ENCODE assay signal across 13 cellular contexts in the genomic region with DNA sequence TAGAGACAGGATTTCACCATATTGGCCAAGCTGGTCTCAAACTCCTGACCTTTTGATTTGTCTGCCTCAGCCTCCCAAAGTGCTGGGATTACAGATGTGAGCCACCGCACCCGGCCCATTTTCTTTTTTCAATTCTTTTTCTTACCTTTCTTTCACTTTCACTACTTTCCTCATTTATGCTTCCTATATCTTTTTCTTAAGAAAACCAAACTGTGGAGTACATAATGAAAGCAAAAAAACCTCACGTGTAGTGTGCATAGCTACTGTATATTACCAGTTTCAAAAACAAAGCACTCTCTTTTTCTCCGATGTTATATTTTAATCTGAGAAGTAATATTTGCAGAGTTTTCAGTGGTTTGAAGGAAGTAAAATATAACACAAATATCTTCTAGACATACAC. TPM values are rescaled to one million over a fixed set of nuclear protein-coding genes. Genes with fewer than 3 reads are reported as not detected.
DNase-seq lines count a peak whose midpoint lies in the region; ATAC-seq and TF ChIP-seq lines count a peak whose summit lies in the region.
"Had no signal": no experiment of that assay in that cellular context is flagged by ENCODE, and none has a peak within 500 bp of the region (broad histone marks: within the 10 kb centered on the region; RNA-seq: fewer than 3 reads in every experiment).

No MANE protein-coding gene starts in this region.

- H3K36me3 Mint-ChIP-seq in Calu3 (ENCODE audit: insufficient read depth, unreplicated experiment): peaks cover 11% of the 10 kb centered on the region
- H3K36me3 Mint-ChIP-seq in activated T-helper 17 cell treated with anti-CD3 and anti-CD28 coated beads, Interleukin-2, amount 50 U/mL, for 72 hours (ENCODE audit: low read depth): no peaks in the 10 kb centered on the region
- H3K36me3 Mint-ChIP-seq in stimulated activated memory B cell treated with anti-CD40 and anti-IgM and Interleukin-4, amounts not matched to agents 10 μg/mL and 1 μg/mL and 100 μg/mL, for 72 hours: no peaks in the 10 kb centered on the region
- H3K36me3 Mint-ChIP-seq: CD4-positive, CD25-positive, alpha-beta regulatory T cell had no signal

- H3K9me3 ChIP-seq in MM.1S (replicated peaks; ENCODE audit: insufficient read depth, low read length): no peaks in the 10 kb centered on the region

- peaks cover 26% of the 10 kb centered on the region for H3F3A ChIP-seq in MM.1S (ENCODE audit: insufficient read depth, low read length)

- TF ChIP-seq CTCF in Calu3 (IDR thresholded peaks at IDR 0.05; ENCODE audit: unreplicated experiment) (no peak), MM.1S (IDR thresholded peaks at IDR 0.05; ENCODE audit: low read length) (no peak)

- peaks cover 20% of the 10 kb centered on the region for H3K4me1 ChIP-seq in MM.1S (ENCODE audit: low read length)

- H3K9me3 Mint-ChIP-seq in Calu3 (ENCODE audit: low read depth, unreplicated experiment): no peaks in the 10 kb centered on the region
- no peaks in the 10 kb centered on the region for H3K9me3 Mint-ChIP-seq in activated T-helper 17 cell treated with anti-CD3 and anti-CD28 coated beads, Interleukin-2, amount 50 U/mL, for 72 hours
- H3K9me3 Mint-ChIP-seq in stimulated activated memory B cell treated with anti-CD40 and anti-IgM and Interleukin-4, amounts not matched to agents 10 μg/mL and 1 μg/mL and 100 μg/mL, for 72 hours: no peaks in the 10 kb centered on the region
- H3K9me3 Mint-ChIP-seq: CD4-positive, CD25-positive, alpha-beta regulatory T cell; GM23338 had no signal

- no TSS peak for BruUV-seq in Calu3 (replicated peaks; lab: Mats Ljungman, UMichigan)

- CTCF ChIA-PET in Calu3 (lab: Charles Lee): no interaction called here

- H3K27ac ChIP-seq in MM.1S (ENCODE audit: low read length): no peak overlapping the region

- peaks cover 98% of the 10 kb centered on the region for H3K4me1 Mint-ChIP-seq in Calu3 (ENCODE audit: low read depth, unreplicated experiment)
- H3K4me1 Mint-ChIP-seq in activated T-helper 17 cell treated with anti-CD3 and anti-CD28 coated beads, Interleukin-2, amount 50 U/mL, for 72 hours: peaks cover 21% of the 10 kb centered on the region
- H3K4me1 Mint-ChIP-seq in stimulated activated memory B cell treated with anti-CD40 and anti-IgM and Interleukin-4, amounts not matched to agents 10 μg/mL and 1 μg/mL and 100 μg/mL, for 72 hours: peaks cover 23% of the 10 kb centered on the region

- H3K79me2 ChIP-seq in MM.1S (ENCODE audit: low read length): no peaks in the 10 kb centered on the region

- peaks cover 61% of the 10 kb centered on the region for H3K27me3 ChIP-seq in MM.1S (replicated peaks; ENCODE audit: insufficient read depth, low read length)

- ATAC-seq in activated T-helper 17 cell treated with anti-CD3 and anti-CD28 coated beads, Interleukin-2, amount 50 U/mL, for 72 hours (replicated peaks): peak; percentile 3
- ATAC-seq in stimulated activated memory B cell treated with anti-CD40 and anti-IgM and Interleukin-4, amounts not matched to agents 10 μg/mL and 1 μg/mL and 100 μg/mL, for 72 hours: no peak
- no peak for ATAC-seq in GM21786 (IDR thresholded peaks at IDR 0.05; ENCODE audit: unreplicated experiment)
- ATAC-seq: GM23338, K562 had no signal

- no peak overlapping the region for H2AFZ ChIP-seq in MM.1S (ENCODE audit: low read length)
- H2AFZ ChIP-seq: GM23338 had no signal

- DNase-seq in Calu3 (no peak), MM.1S (peak; percentile 68), SKM-1 treated with dmso at 0.1 percent for 144 hours (lab: John Stamatoyannopoulos, UW; ENCODE audit: unreplicated experiment) (no peak)
- DNase-seq in stimulated activated CD4-positive, alpha-beta T cell treated with anti-CD3 and anti-CD28 coated beads, Interleukin-2, amount 100 ng/mL, for 48 hours: no peak
- DNase-seq: CD4-positive, CD25-positive, alpha-beta regulatory T cell; NCI-H1417 treated with DMSO at 0.1 percent for 48 hours; NCI-H1930; NCI-H526 treated with DMSO at 0.1 percent for 48 hours had no signal

- no peaks in the 10 kb centered on the region for H3K36me3 ChIP-seq in MM.1S (replicated peaks; ENCODE audit: insufficient read depth, low read length)

- no peaks in the 10 kb centered on the region for H4K20me1 ChIP-seq in MM.1S (ENCODE audit: insufficient read depth, low read length)

- intact Hi-C loops in Calu3 (cut with micrococcal nuclease; ENCODE audit: unreplicated experiment): no loop called here

- no peaks in the 10 kb centered on the region for H3K9me2 ChIP-seq in MM.1S (replicated peaks; ENCODE audit: insufficient read depth, low read length)

- no peaks in the 10 kb centered on the region for H3K27me3 Mint-ChIP-seq in Calu3 (ENCODE audit: unreplicated experiment)
- H3K27me3 Mint-ChIP-seq in activated T-helper 17 cell treated with anti-CD3 and anti-CD28 coated beads, Interleukin-2, amount 50 U/mL, for 72 hours: peaks cover 18% of the 10 kb centered on the region
- H3K27me3 Mint-ChIP-seq in stimulated activated memory B cell treated with anti-CD40 and anti-IgM and Interleukin-4, amounts not matched to agents 10 μg/mL and 1 μg/mL and 100 μg/mL, for 72 hours: peaks cover 27% of the 10 kb centered on the region

- H3K4me3 ChIP-seq in MM.1S (ENCODE audit: low read length): no peak overlapping the region
- H3K4me3 ChIP-seq: GM23338, K562 had no signal

- H3K27ac Mint-ChIP-seq in Calu3 (ENCODE audit: unreplicated experiment): peak overlapping the region; percentile 45
- no peak overlapping the region for H3K27ac Mint-ChIP-seq in activated T-helper 17 cell treated with anti-CD3 and anti-CD28 coated beads, Interleukin-2, amount 50 U/mL, for 72 hours
- peak overlapping the region; percentile 61 for H3K27ac Mint-ChIP-seq in stimulated activated memory B cell treated with anti-CD40 and anti-IgM and Interleukin-4, amounts not matched to agents 10 μg/mL and 1 μg/mL and 100 μg/mL, for 72 hours
- H3K27ac Mint-ChIP-seq: CD4-positive, CD25-positive, alpha-beta regulatory T cell; GM23338 had no signal

- H3K4me2 ChIP-seq in MM.1S (ENCODE audit: low read depth, low read length): peak overlapping the region; percentile 31; the same call in 1 of the 2 replicates
- H3K4me2 ChIP-seq: GM23338 had no signal

- no peak overlapping the region for H3K9ac ChIP-seq in MM.1S (ENCODE audit: low read length)

- H3K4me3 Mint-ChIP-seq in Calu3 (ENCODE audit: low read depth, unreplicated experiment): no peak overlapping the region
- H3K4me3 Mint-ChIP-seq in activated T-helper 17 cell treated with anti-CD3 and anti-CD28 coated beads, Interleukin-2, amount 50 U/mL, for 72 hours: peak overlapping the region; percentile 36
- H3K4me3 Mint-ChIP-seq in stimulated activated memory B cell treated with anti-CD40 and anti-IgM and Interleukin-4, amounts not matched to agents 10 μg/mL and 1 μg/mL and 100 μg/mL, for 72 hours: peak overlapping the region; percentile 31
- H3K4me3 Mint-ChIP-seq: GM23338 had no signal

RNA-seq across cellular contexts. Expression of a gene that starts 8.0 kb away (rescaled TPM):
- total RNA-seq in Calu3 (2022): 342 and 395 TPM in 2 replicates
- 100 to 1,000 TPM; 165 to 229 TPM for total RNA-seq in activated T-helper 17 cell treated with anti-CD3 and anti-CD28 coated beads, Interleukin-2, amount 50 U/mL, for 72 hours
